18 cellular contexts compared by ENCODE assay signal in genomic region chr17:8392274-8392673, GRCh38. TPM values are rescaled to one million over a fixed set of nuclear protein-coding genes. Genes with fewer than 3 reads are reported as not detected.
"Had no signal": no experiment of that assay in that cellular context is flagged by ENCODE, and none has a peak within 500 bp of the region (broad histone marks: within the 10 kb centered on the region; RNA-seq: fewer than 3 reads in every experiment).

No MANE protein-coding gene starts in this region.

- H3K27ac ChIP-seq: left ventricle myocardium inferior, pancreas, stomach had no signal

- H3K4me3 Mint-ChIP-seq: activated CD8-positive, alpha-beta memory T cell treated with anti-CD3 and anti-CD28 coated beads, Interleukin-2, amount 10 ng/mL, durations not matched to agents 7 days and 5 days; activated naive CD8-positive, alpha-beta T cell treated with anti-CD3 and anti-CD28 coated beads, Interleukin-2, amount 10 ng/mL, durations not matched to agents 7 days and 5 days; activated T-cell treated with anti-CD3 and anti-CD28 coated beads, Interleukin-2, amount 50 U/mL, for 24 hours had no signal

- H3K9me3 Mint-ChIP-seq: activated T-cell treated with anti-CD3 and anti-CD28 coated beads, Interleukin-2, amount 50 U/mL, for 24 hours had no signal

- H3K27ac Mint-ChIP-seq: activated CD8-positive, alpha-beta memory T cell treated with anti-CD3 and anti-CD28 coated beads, Interleukin-2, amount 10 ng/mL, durations not matched to agents 7 days and 5 days; activated naive CD8-positive, alpha-beta T cell treated with anti-CD3 and anti-CD28 coated beads, Interleukin-2, amount 10 ng/mL, durations not matched to agents 7 days and 5 days; activated T-cell treated with anti-CD3 and anti-CD28 coated beads, Interleukin-2, amount 50 U/mL, for 24 hours had no signal

- FAIRE-seq: kidney, pancreas had no signal

- H3K4me1 ChIP-seq: left ventricle myocardium inferior, pancreas had no signal

- H3K27me3 ChIP-seq: pancreas had no signal

- H3K9me3 ChIP-seq: heart right ventricle, left ventricle myocardium inferior, pancreas, stomach had no signal

- DNase-seq: activated CD4-positive, alpha-beta T cell treated with anti-CD3 and anti-CD28 coated beads, Interleukin-2, amount 50 U/mL, for 48 hours; activated CD8-positive, alpha-beta memory T cell treated with anti-CD3 and anti-CD28 coated beads, Interleukin-2, amount 10 ng/mL, durations not matched to agents 7 days and 5 days; activated gamma-delta T cell treated with Interleukin-2 at 50 U/mL for 16 hours; activated naive CD8-positive, alpha-beta T cell treated with anti-CD3 and anti-CD28 coated beads, Interleukin-2, amount 10 ng/mL, durations not matched to agents 7 days and 5 days; activated T-cell treated with anti-CD3 and anti-CD28 coated beads, Interleukin-2, amount 50 U/mL, for 24 hours; anterior cingulate cortex; dermis blood vessel endothelial cell; heart right ventricle; left ventricle myocardium inferior; stomach had no signal

- ATAC-seq: activated CD4-positive, CD25-positive, alpha-beta regulatory T cell treated with anti-CD3 and anti-CD28 coated beads, Interleukin-2, amount 50 U/mL, for 24 hours; activated CD8-positive, alpha-beta memory T cell treated with anti-CD3 and anti-CD28 coated beads, Interleukin-2, amount 10 ng/mL, durations not matched to agents 7 days and 5 days; pancreas had no signal

- H3K4me3 ChIP-seq: heart right ventricle, left ventricle myocardium inferior, pancreas, skin epidermis, stomach had no signal

- H3K36me3 ChIP-seq: heart right ventricle, left ventricle myocardium inferior, pancreas, stomach had no signal

RNA-seq across cellular contexts. Expression of gene RNF222, which starts 5.4 kb away (rescaled TPM):
- total RNA-seq: cerebellum, dermis blood vessel endothelial cell, heart right ventricle, kidney, left ventricle myocardium inferior, pancreas, stomach had no signal
- polyA plus RNA-seq: heart right ventricle, neural cell, pancreas had no signal

RNA-seq across cellular contexts. Expression of gene ODF4, which starts 52.6 kb away (rescaled TPM):
- total RNA-seq: activated CD8-positive, alpha-beta memory T cell treated with anti-CD3 and anti-CD28 coated beads, Interleukin-2, amount 10 ng/mL, durations not matched to agents 7 days and 5 days; activated naive CD8-positive, alpha-beta T cell treated with anti-CD3 and anti-CD28 coated beads, Interleukin-2, amount 10 ng/mL, durations not matched to agents 7 days and 5 days; cerebellum; dermis blood vessel endothelial cell; esophagus mucosa; heart right ventricle; kidney; left ventricle myocardium inferior; pancreas; stomach; T-helper 2 cell treated with Interferon-gamma antibody and Interleukin-4, amounts not matched to agents 100 ng/mL and 5 ng/mL, for 36 hours had no signal
- polyA plus RNA-seq: heart right ventricle, neural cell, pancreas, stomach had no signal
